In the genomic region with DNA sequence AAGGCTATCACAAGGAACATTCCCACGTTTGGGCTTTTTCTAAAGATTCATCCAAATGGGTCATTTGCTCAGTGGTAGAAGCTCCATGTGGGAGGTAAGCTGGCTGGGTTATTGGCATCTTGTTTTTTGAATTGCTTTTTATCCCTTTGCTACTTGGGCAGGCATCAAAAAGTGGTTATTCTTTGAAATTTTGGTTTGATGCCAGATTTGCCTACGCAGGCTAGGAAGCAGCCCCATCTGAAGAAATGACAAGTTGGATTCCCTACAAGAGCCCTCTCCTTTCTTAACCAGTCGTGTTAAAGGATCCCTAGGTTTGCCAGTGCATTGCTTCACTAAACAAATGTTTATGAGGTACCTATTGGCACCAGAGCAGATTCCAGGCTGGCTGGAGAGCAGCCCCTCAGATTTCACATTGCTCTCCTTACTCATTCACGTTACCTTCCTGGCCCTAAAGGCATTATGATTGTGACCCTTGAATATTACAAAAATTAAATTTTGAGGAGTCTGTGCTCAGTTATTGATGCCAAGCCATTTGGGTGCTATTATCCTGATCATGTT, we compare ENCODE assay signal across 11 cellular contexts. TPM values are rescaled to one million over a fixed set of nuclear protein-coding genes. Genes with fewer than 3 reads are reported as not detected.
DNase-seq lines count a peak whose midpoint lies in the region; ATAC-seq and TF ChIP-seq lines count a peak whose summit lies in the region.
"Had no signal": no experiment of that assay in that cellular context is flagged by ENCODE, and none has a peak within 500 bp of the region (broad histone marks: within the 10 kb centered on the region; RNA-seq: fewer than 3 reads in every experiment).

No MANE protein-coding gene starts in this region.

- H3K4me3 Mint-ChIP-seq in CD4-positive, alpha-beta T cell: no peak overlapping the region
- H3K4me3 Mint-ChIP-seq in naive thymus-derived CD8-positive, alpha-beta T cell: peak overlapping the region in 4 of 10 donors; percentile 4 to 28 (median 20)

- H3K4me2 ChIP-seq in HCT116 (ENCODE audit: low read length): no peak overlapping the region

- POLR2A ChIA-PET in CD4-positive, alpha-beta T cell (lab: Charles Lee): no interaction called here
- POLR2A ChIA-PET in HCT116 (lab: Charles Lee): no interaction called here
- POLR2A ChIA-PET in naive thymus-derived CD8-positive, alpha-beta T cell (lab: Charles Lee): interaction anchor here (0.6 to 1.4 kb wide), 3 partner anchors 10 to 51 kb away, joined by 3 read pairs; no protein-coding TSS in a partner anchor

- no peak for TF ChIP-seq POLR2A in HCT116 (IDR thresholded peaks at IDR 0.05; ENCODE audit: borderline replicate concordance, extremely low read depth, insufficient read depth, insufficient read length)

- peaks cover 68% of the 10 kb centered on the region for H3K4me1 Mint-ChIP-seq in CD4-positive, alpha-beta T cell (ENCODE audit: low read depth)
- peaks cover 32 to 75% (median 62%) of the 10 kb centered on the region in 4 donors for H3K4me1 Mint-ChIP-seq in naive thymus-derived CD8-positive, alpha-beta T cell

- H3K27ac Mint-ChIP-seq in CD4-positive, alpha-beta T cell: peak overlapping the region; percentile 84
- peak overlapping the region; percentile 48 to 89 (median 82) for H3K27ac Mint-ChIP-seq in naive thymus-derived CD8-positive, alpha-beta T cell

- TF ChIP-seq RAD21 in HCT116 (IDR thresholded peaks at IDR 0.05; ENCODE audit: low read depth): no peak

- intact Hi-C loops in CD4-positive, alpha-beta T cell (cut with DNase I, micrococcal nuclease): no loop called here
- intact Hi-C loops in HCT116 (cut with micrococcal nuclease): no loop called here

- peaks cover 79% of the 10 kb centered on the region for H3K79me2 ChIP-seq in HCT116 (ENCODE audit: insufficient read depth, low read length)

- H3K36me3 Mint-ChIP-seq in CD4-positive, alpha-beta T cell (ENCODE audit: low read depth): peaks cover 73% of the 10 kb centered on the region
- H3K36me3 Mint-ChIP-seq in naive thymus-derived CD8-positive, alpha-beta T cell: peaks cover 0 to 82% (median 20%) of the 10 kb centered on the region in 3 donors

- H3K9me2 ChIP-seq in HCT116 (ENCODE audit: insufficient read depth): no peaks in the 10 kb centered on the region

- H3K27me3 ChIP-seq in CD4-positive, alpha-beta T cell (ENCODE audit: control insufficient read depth, insufficient read depth, low read length): no peaks in the 10 kb centered on the region
- no peaks in the 10 kb centered on the region for H3K27me3 ChIP-seq in HCT116 (ENCODE audit: insufficient read depth, low read length)

- no peaks in the 10 kb centered on the region for H3K9me3 ChIP-seq in CD4-positive, alpha-beta T cell (ENCODE audit: control insufficient read depth, low read length)
- no peaks in the 10 kb centered on the region for H3K9me3 ChIP-seq in HCT116 (ENCODE audit: control insufficient read depth in 1 of 2, insufficient read depth in 1 of 2, low read depth in 1 of 2, low read length in 2 of 2)

- no peak for TF ChIP-seq CTCF in CD4-positive, alpha-beta T cell (IDR thresholded peaks at IDR 0.05)
- no peak for TF ChIP-seq CTCF in HCT116 (IDR thresholded peaks at IDR 0.05 in 2 of 3, conservative IDR thresholded peaks at IDR 0.05 in 1 of 3; ENCODE audit: borderline replicate concordance in 1 of 3, insufficient read depth in 1 of 3, low read depth in 2 of 3, low read length in 2 of 3)

- DNase-seq in CD4-positive, alpha-beta T cell: no peak
- DNase-seq in HCT116 (ENCODE audit: low read depth, low spot score) (no peak), astrocyte of the hippocampus (ENCODE audit: low read depth, low spot score) (peak; percentile 66), NCI-H345 treated with DMSO at 0.1 percent for 48 hours (lab: John Stamatoyannopoulos, UW; ENCODE audit: unreplicated experiment) (no peak), mucosa of gallbladder (ENCODE audit: low spot score) (no peak)
- no peak for DNase-seq in naive thymus-derived CD8-positive, alpha-beta T cell
- no peak for DNase-seq in stimulated activated naive CD4-positive, alpha-beta T cell (lab: John Stamatoyannopoulos, UW)
- DNase-seq: activated CD4-positive, CD25-positive, alpha-beta regulatory T cell; cerebellar nuclear complex; COR-L47 had no signal

- H3K27ac ChIP-seq in CD4-positive, alpha-beta T cell (ENCODE audit: low read depth, low read length): peak overlapping the region; percentile 10
- H3K27ac ChIP-seq in HCT116 (ENCODE audit: low read depth, low read length): no peak overlapping the region

- CTCF ChIA-PET in CD4-positive, alpha-beta T cell (lab: Charles Lee): no interaction called here
- CTCF ChIA-PET in HCT116 (lab: Charles Lee): no interaction called here

- peaks cover 49 to 54% of the 10 kb centered on the region in 2 experiments for H3K36me3 ChIP-seq in HCT116 (ENCODE audit: control insufficient read depth in 1 of 2, insufficient read depth in 2 of 2, low read length in 2 of 2)

- TSS peak; percentile 12 for BruUV-seq in HCT116 (replicated peaks; lab: Mats Ljungman, UMichigan)

- RAD21 ChIA-PET in HCT116 (lab: Charles Lee; ENCODE audit: low non-redundant PET in 1 of 2, low total read pairs in 2 of 2, uncharacterized antibody in 2 of 2, unreplicated experiment in 2 of 2): no interaction called here

- H2AFZ ChIP-seq in HCT116 (ENCODE audit: low read depth, low read length, poor library complexity, severe bottlenecking): no peak overlapping the region

- no peak overlapping the region for H3K4me3 ChIP-seq in HCT116 (replicated peaks in 1 of 2; ENCODE audit: low read depth in 1 of 2, low read length in 2 of 2)

- no peaks in the 10 kb centered on the region for H4K20me1 ChIP-seq in HCT116 (ENCODE audit: insufficient read depth)

- no peak overlapping the region for H3K9ac ChIP-seq in HCT116 (ENCODE audit: low read length)

- no peak for ATAC-seq in CD4-positive, alpha-beta T cell (ENCODE audit: poor library complexity)
- no peak for ATAC-seq in HCT116
- ATAC-seq in naive thymus-derived CD8-positive, alpha-beta T cell: no peak
- ATAC-seq: SK-N-SH treated with all-trans-retinoic acid at 6 μM for 48 hours had no signal

- no peaks in the 10 kb centered on the region for H3K4me1 ChIP-seq in HCT116 (ENCODE audit: control insufficient read depth in 1 of 2, insufficient read depth in 2 of 2, low read length in 2 of 2)

- H3K27me3 Mint-ChIP-seq in CD4-positive, alpha-beta T cell: no peaks in the 10 kb centered on the region
- no peaks in the 10 kb centered on the region for H3K27me3 Mint-ChIP-seq in naive thymus-derived CD8-positive, alpha-beta T cell

- no peaks in the 10 kb centered on the region for H3K9me3 Mint-ChIP-seq in CD4-positive, alpha-beta T cell
- H3K9me3 Mint-ChIP-seq in naive thymus-derived CD8-positive, alpha-beta T cell: no peaks in the 10 kb centered on the region

TF ChIP-seq in HCT116, 20 proteins besides CTCF, POLR2A, EP300 and RAD21 (continues in another document):
- TF ChIP-seq EZH2phosphoT487 (IDR thresholded peaks at IDR 0.05; ENCODE audit: borderline replicate concordance): no peak
- no peak for TF ChIP-seq CEBPB (IDR thresholded peaks at IDR 0.05; ENCODE audit: low read depth)
- TF ChIP-seq EZH2 (IDR thresholded peaks at IDR 0.05): no peak
- no peak for TF ChIP-seq POLR2AphosphoS5 (IDR thresholded peaks at IDR 0.05; ENCODE audit: low read depth, low read length)
- TF ChIP-seq FOSL1 (IDR thresholded peaks at IDR 0.05; ENCODE audit: low read depth): no peak
- TF ChIP-seq ZFX (IDR thresholded peaks at IDR 0.05): no peak
- TF ChIP-seq, protein P1, sequence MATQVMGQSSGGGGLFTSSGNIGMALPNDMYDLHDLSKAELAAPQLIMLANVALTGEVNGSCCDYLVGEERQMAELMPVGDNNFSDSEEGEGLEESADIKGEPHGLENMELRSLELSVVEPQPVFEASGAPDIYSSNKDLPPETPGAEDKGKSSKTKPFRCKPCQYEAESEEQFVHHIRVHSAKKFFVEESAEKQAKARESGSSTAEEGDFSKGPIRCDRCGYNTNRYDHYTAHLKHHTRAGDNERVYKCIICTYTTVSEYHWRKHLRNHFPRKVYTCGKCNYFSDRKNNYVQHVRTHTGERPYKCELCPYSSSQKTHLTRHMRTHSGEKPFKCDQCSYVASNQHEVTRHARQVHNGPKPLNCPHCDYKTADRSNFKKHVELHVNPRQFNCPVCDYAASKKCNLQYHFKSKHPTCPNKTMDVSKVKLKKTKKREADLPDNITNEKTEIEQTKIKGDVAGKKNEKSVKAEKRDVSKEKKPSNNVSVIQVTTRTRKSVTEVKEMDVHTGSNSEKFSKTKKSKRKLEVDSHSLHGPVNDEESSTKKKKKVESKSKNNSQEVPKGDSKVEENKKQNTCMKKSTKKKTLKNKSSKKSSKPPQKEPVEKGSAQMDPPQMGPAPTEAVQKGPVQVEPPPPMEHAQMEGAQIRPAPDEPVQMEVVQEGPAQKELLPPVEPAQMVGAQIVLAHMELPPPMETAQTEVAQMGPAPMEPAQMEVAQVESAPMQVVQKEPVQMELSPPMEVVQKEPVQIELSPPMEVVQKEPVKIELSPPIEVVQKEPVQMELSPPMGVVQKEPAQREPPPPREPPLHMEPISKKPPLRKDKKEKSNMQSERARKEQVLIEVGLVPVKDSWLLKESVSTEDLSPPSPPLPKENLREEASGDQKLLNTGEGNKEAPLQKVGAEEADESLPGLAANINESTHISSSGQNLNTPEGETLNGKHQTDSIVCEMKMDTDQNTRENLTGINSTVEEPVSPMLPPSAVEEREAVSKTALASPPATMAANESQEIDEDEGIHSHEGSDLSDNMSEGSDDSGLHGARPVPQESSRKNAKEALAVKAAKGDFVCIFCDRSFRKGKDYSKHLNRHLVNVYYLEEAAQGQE (IDR thresholded peaks at IDR 0.05; ENCODE audit: low read depth): no peak
- TF ChIP-seq, protein P2, sequence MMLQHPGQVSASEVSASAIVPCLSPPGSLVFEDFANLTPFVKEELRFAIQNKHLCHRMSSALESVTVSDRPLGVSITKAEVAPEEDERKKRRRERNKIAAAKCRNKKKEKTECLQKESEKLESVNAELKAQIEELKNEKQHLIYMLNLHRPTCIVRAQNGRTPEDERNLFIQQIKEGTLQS (IDR thresholded peaks at IDR 0.05): no peak
- TF ChIP-seq YY1 (IDR thresholded peaks at IDR 0.05; ENCODE audit: extremely low read depth, insufficient replicate concordance, low read depth, low read length): no peak
- TF ChIP-seq CBX3 (IDR thresholded peaks at IDR 0.05; ENCODE audit: low read depth): no peak
- no peak for TF ChIP-seq EGR1 (IDR thresholded peaks at IDR 0.05; ENCODE audit: low read depth)

RNA-seq across cellular contexts. Expression of a gene that starts 38.8 kb away (rescaled TPM):
- 100 to 1,000 TPM; 102 to 103 TPM for total RNA-seq in CD4-positive, alpha-beta T cell
- total RNA-seq in HCT116 (2021; ENCODE audit: unreplicated experiment) (62.8 TPM), mucosa of gallbladder (83.6 TPM)
- 55.1 and 56.3 TPM in 2 replicates for polyA plus RNA-seq in HCT116 (2012)
- total RNA-seq in naive thymus-derived CD8-positive, alpha-beta T cell: 100 to 1,000 TPM; 123 TPM
- polyA plus RNA-seq in naive thymus-derived CD8-positive, alpha-beta T cell: 10 to 100 TPM; 21.2 to 32.0 (median 28.9) TPM

RNA-seq across cellular contexts. Expression of a gene that starts 53.2 kb away (rescaled TPM):
- 1 to 10 TPM; 3.8 to 4.7 TPM for total RNA-seq in CD4-positive, alpha-beta T cell
- 13.2 TPM for total RNA-seq in HCT116 (2021; ENCODE audit: unreplicated experiment)
- 13.8 and 16.8 TPM in 2 replicates for polyA plus RNA-seq in HCT116 (2012)
- total RNA-seq in naive thymus-derived CD8-positive, alpha-beta T cell: 10 to 100 TPM; 25.2 to 27.2 TPM
- 10 to 100 TPM in 1 of 3 donors, 1 to 10 TPM in 2; 8.2 to 14.4 (median 9.6) TPM for polyA plus RNA-seq in naive thymus-derived CD8-positive, alpha-beta T cell
- 19.3 TPM for total RNA-seq in mucosa of gallbladder
